Comparison of ENCODE assay signal across 22 cellular contexts in genomic region chr1:147551036-147551435, GRCh38.
"Had no signal": no experiment of that assay in that cellular context is flagged by ENCODE, and none has a peak within 500 bp of the region (broad histone marks: within the 10 kb centered on the region; RNA-seq: fewer than 3 reads in every experiment).

No MANE protein-coding gene starts in this region.

- H3K4me3 ChIP-seq: gastroesophageal sphincter, mucosa of descending colon, pancreas, testis, tibial artery had no signal

- H3K4me1 ChIP-seq: testis, tibial artery had no signal

- ATAC-seq: esophagus mucosa; gastroesophageal sphincter; mucosa of descending colon; natural killer cell treated with Interleukin-12 subunit alpha and Interleukin-12 subunit beta and Interleukin-15 and Interleukin-18, amount 100 ng/mL, for 72 hours; sciatic nerve; stimulated activated memory B cell treated with anti-CD40 and anti-IgM and Interleukin-4, amounts not matched to agents 10 μg/mL and 1 μg/mL and 100 μg/mL, for 72 hours; stimulated activated naive CD8-positive, alpha-beta T cell treated with anti-CD3 and anti-CD28 coated beads, Interleukin-15, Interleukin-2, amounts not matched to agents 100 U/mL and 50 U/mL, for 24 hours had no signal

- H3K9me3 ChIP-seq: gastroesophageal sphincter, mucosa of descending colon, neutrophil, pancreas, testis, tibial artery had no signal

- H3K36me3 ChIP-seq: gastroesophageal sphincter, neutrophil, pancreas, tibial artery had no signal

- DNase-seq: cortex of kidney; endodermal cell; foreskin fibroblast; hypothalamus; mesenchymal stem cell; mucosa of descending colon; naive B cell; pancreas; stimulated activated CD4-positive, alpha-beta T cell treated with anti-CD3 and anti-CD28 coated beads, Interleukin-2, amount 100 ng/mL, for 24 hours; stimulated activated CD4-positive, alpha-beta T cell treated with anti-CD3 and anti-CD28 coated beads, Interleukin-4, amount 100 ng/mL, for 4 hours; stimulated activated naive CD8-positive, alpha-beta T cell treated with anti-CD3 and anti-CD28 coated beads, Interleukin-15, Interleukin-2, amounts not matched to agents 100 U/mL and 50 U/mL, for 24 hours; substantia nigra; testis; tibial artery had no signal

- FAIRE-seq: keratinocyte, pancreas had no signal

- H3K27me3 ChIP-seq: gastroesophageal sphincter, pancreas, testis, tibial artery had no signal

- H3K27ac ChIP-seq: epithelial cell of prostate, gastroesophageal sphincter, neutrophil, pancreas, testis, tibial artery had no signal
